Comparison of ENCODE assay signal across 1 cellular context in the genomic region with DNA sequence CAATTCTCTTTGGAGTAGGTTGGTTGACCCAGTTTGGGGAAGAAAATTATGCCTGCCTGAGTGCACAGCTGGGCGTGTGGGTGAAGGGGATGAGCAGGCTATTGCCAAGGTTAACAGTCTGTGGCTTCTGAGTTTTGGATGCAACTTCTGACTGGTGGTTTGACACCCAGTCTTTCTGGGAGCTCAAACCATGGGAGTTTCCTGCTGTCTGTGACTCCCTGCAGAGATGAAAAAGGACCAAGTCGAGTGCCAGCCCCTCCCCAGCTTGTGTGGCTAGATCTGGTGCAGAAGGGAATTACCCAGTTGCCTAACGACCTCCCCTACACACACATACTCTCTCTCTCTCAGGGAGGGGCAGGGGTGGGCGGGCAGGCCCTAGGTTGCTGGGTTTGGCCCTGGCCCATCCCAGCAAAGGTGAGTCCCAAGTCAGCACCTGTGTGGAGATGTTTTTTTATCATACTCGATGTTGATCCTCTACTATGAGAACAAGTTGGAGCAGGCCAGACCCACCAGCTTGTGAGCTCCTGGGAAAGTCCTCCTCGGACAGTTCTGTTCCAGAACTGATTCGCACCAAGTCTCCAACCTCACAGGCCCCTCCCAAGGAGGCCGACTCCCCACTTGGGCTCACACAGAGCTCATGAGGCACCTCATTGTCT.
TF ChIP-seq lines count a peak whose summit lies in the region.

No MANE protein-coding gene starts in this region.

TF ChIP-seq in GM12878, 131 proteins besides CTCF, POLR2A, EP300 and RAD21 (continued from another document):
- TF ChIP-seq RFX5 (IDR thresholded peaks at IDR 0.05; ENCODE audit: low read depth, low read length) = no peak
- TF ChIP-seq CHD2 (IDR thresholded peaks at IDR 0.05; ENCODE audit: borderline replicate concordance, low read depth, low read length) = no peak
- TF ChIP-seq ZNF207 (IDR thresholded peaks at IDR 0.05; ENCODE audit: borderline replicate concordance) = no peak
- TF ChIP-seq CHD4 (IDR thresholded peaks at IDR 0.05) = no peak
- TF ChIP-seq BACH1 (IDR thresholded peaks at IDR 0.05; ENCODE audit: borderline replicate concordance) = no peak
- peak; percentile 34 to 58; a peak in 2 of 4 replicates for TF ChIP-seq IKZF2 (IDR thresholded peaks at IDR 0.05)
- no peak for TF ChIP-seq RAD51 (IDR thresholded peaks at IDR 0.05)
- TF ChIP-seq KAT2A (conservative IDR thresholded peaks at IDR 0.05; ENCODE audit: control insufficient read depth, low read depth, low read length) = no peak
- no peak for TF ChIP-seq RUNX3 (IDR thresholded peaks at IDR 0.05; ENCODE audit: low read length)
- no peak for TF ChIP-seq PML (IDR thresholded peaks at IDR 0.05; ENCODE audit: low read length)
